ENCODE assay signal across 10 cellular contexts in genomic region chr1:98086796-98087195, GRCh38.
DNase-seq lines count a peak whose midpoint lies in the region; ATAC-seq and TF ChIP-seq lines count a peak whose summit lies in the region.
"Had no signal": no experiment of that assay in that cellular context is flagged by ENCODE, and none has a peak within 500 bp of the region (broad histone marks: within the 10 kb centered on the region; RNA-seq: fewer than 3 reads in every experiment).

No MANE protein-coding gene starts in this region.

- POLR2A ChIA-PET in PC-3 (lab: Charles Lee; ENCODE audit: unreplicated experiment) = interaction anchor here (0.6 kb wide), 1 partner anchor 168 kb away, joined by 11 read pairs; no protein-coding TSS in a partner anchor

- no peaks in the 10 kb centered on the region for H3K36me3 Mint-ChIP-seq in activated naive CD8-positive, alpha-beta T cell treated with anti-CD3 and anti-CD28 coated beads for 36 hours

- CTCF ChIA-PET in PC-3 (lab: Charles Lee) = interaction anchor here (0.6 kb wide), 1 partner anchor 820 kb away, joined by 4 read pairs; no protein-coding TSS in a partner anchor

- no peaks in the 10 kb centered on the region for H3K79me2 ChIP-seq in PC-3 (ENCODE audit: low read length)
- no peaks in the 10 kb centered on the region for H3K79me2 ChIP-seq in osteoblast (ENCODE audit: insufficient read depth, low read length)

- peak; percentile 83 for ATAC-seq in PC-3
- ATAC-seq in esophagus mucosa = peak; percentile 64
- ATAC-seq in HG03469 (IDR thresholded peaks at IDR 0.05; ENCODE audit: unreplicated experiment) = no peak
- no peak for ATAC-seq in HG03460 (IDR thresholded peaks at IDR 0.05; ENCODE audit: unreplicated experiment)

- H3K4me3 Mint-ChIP-seq in activated naive CD8-positive, alpha-beta T cell treated with anti-CD3 and anti-CD28 coated beads for 36 hours = no peak overlapping the region

- H2AFZ ChIP-seq in PC-3 (ENCODE audit: low read length) (no peak overlapping the region), osteoblast (ENCODE audit: low read length) (no peak overlapping the region)

- no peaks in the 10 kb centered on the region for H3K4me1 Mint-ChIP-seq in activated naive CD8-positive, alpha-beta T cell treated with anti-CD3 and anti-CD28 coated beads for 36 hours

- no peak overlapping the region for H3K27ac Mint-ChIP-seq in activated naive CD8-positive, alpha-beta T cell treated with anti-CD3 and anti-CD28 coated beads for 36 hours

- H4K20me1 ChIP-seq in PC-3 (ENCODE audit: low read length) (no peaks in the 10 kb centered on the region), osteoblast (ENCODE audit: insufficient read depth, low read length) (no peaks in the 10 kb centered on the region)

- no peak overlapping the region; the same call in 1 of the 2 replicates for H3K9ac ChIP-seq in PC-3 (ENCODE audit: low read length)

- no peak for TF ChIP-seq CTCF in PC-3 (conservative IDR thresholded peaks at IDR 0.05; ENCODE audit: low read depth, low read length)
- no peak for TF ChIP-seq CTCF in osteoblast (IDR thresholded peaks at IDR 0.05; ENCODE audit: extremely low read depth, low read depth, low read length)

- no TSS peak for BruUV-seq in PC-3 (replicated peaks; lab: Mats Ljungman, UMichigan)

- no peaks in the 10 kb centered on the region for H3K9me3 Mint-ChIP-seq in activated naive CD8-positive, alpha-beta T cell treated with anti-CD3 and anti-CD28 coated beads for 36 hours

- peak overlapping the region; percentile 65 for H3K4me2 ChIP-seq in PC-3 (ENCODE audit: low read length)
- peak overlapping the region; percentile 61 for H3K4me2 ChIP-seq in osteoblast (ENCODE audit: insufficient read depth, low read length)

- no peaks in the 10 kb centered on the region for H3K27me3 ChIP-seq in PC-3 (ENCODE audit: low read length)
- no peaks in the 10 kb centered on the region for H3K27me3 ChIP-seq in osteoblast (ENCODE audit: insufficient read depth, low read length)

- peaks cover 66% of the 10 kb centered on the region for H3K4me1 ChIP-seq in PC-3 (ENCODE audit: insufficient read depth, low read length)
- H3K4me1 ChIP-seq in osteoblast (ENCODE audit: insufficient read depth, low read length) = peaks cover 13% of the 10 kb centered on the region

- DNase-seq in Daoy (ENCODE audit: low read depth) (peak; percentile 94), PC-3 (peak; percentile 97), osteoblast (ENCODE audit: insufficient read length, low spot score, missing footprints) (peak; percentile 27), putamen (ENCODE audit: low spot score) (no peak)
- no peak for DNase-seq in activated naive CD8-positive, alpha-beta T cell treated with anti-CD3 and anti-CD28 coated beads for 36 hours
- DNase-seq: activated naive CD4-positive, alpha-beta T cell treated with anti-CD3 and anti-CD28 coated beads, Interleukin-2, amount 50 U/mL, for 16 hours; stimulated activated naive CD4-positive, alpha-beta T cell had no signal

- H3K36me3 ChIP-seq in PC-3 (ENCODE audit: low read depth, low read length) (no peaks in the 10 kb centered on the region), osteoblast (ENCODE audit: insufficient read depth, low read length) (no peaks in the 10 kb centered on the region)

- H3K9me3 ChIP-seq in PC-3 (ENCODE audit: low read length) (no peaks in the 10 kb centered on the region), osteoblast (ENCODE audit: low read depth, low read length) (no peaks in the 10 kb centered on the region)

- H3K9me2 ChIP-seq in PC-3 (replicated peaks; ENCODE audit: low read length) = no peaks in the 10 kb centered on the region

- intact Hi-C loops in PC-3 (cut with micrococcal nuclease) = loop anchor here (10.0 kb wide), 2 partner anchors 178 to 378 kb away; no protein-coding TSS in a partner anchor

- peaks cover 8% of the 10 kb centered on the region for H3F3A ChIP-seq in PC-3 (ENCODE audit: low read length, unreplicated experiment)

- no peaks in the 10 kb centered on the region for H3K27me3 Mint-ChIP-seq in activated naive CD8-positive, alpha-beta T cell treated with anti-CD3 and anti-CD28 coated beads for 36 hours

- H3K27ac ChIP-seq in PC-3 (ENCODE audit: low read length) (peak overlapping the region; percentile 74), osteoblast (ENCODE audit: low read depth, low read length) (peak overlapping the region; percentile 90)

- no peak overlapping the region for H3K4me3 ChIP-seq in PC-3 (ENCODE audit: low read length)
- no peak overlapping the region for H3K4me3 ChIP-seq in osteoblast (ENCODE audit: insufficient read depth, low read length)

Comparison
In these comparisons a context has a peak if more than half of its experiments do, and no peak if none do; other contexts are left out.
1. DNase-seq: peak in Daoy (single experiment), PC-3 (single experiment) and osteoblast (single experiment); none in putamen (single experiment) and activated naive CD8-positive, alpha-beta T cell treated with anti-CD3 and anti-CD28 coated beads for 36 hours (single experiment).
2. ATAC-seq: peak in PC-3 (single experiment) and esophagus mucosa (single experiment); none in HG03469 (single experiment) and HG03460 (single experiment).